In the genomic region with DNA sequence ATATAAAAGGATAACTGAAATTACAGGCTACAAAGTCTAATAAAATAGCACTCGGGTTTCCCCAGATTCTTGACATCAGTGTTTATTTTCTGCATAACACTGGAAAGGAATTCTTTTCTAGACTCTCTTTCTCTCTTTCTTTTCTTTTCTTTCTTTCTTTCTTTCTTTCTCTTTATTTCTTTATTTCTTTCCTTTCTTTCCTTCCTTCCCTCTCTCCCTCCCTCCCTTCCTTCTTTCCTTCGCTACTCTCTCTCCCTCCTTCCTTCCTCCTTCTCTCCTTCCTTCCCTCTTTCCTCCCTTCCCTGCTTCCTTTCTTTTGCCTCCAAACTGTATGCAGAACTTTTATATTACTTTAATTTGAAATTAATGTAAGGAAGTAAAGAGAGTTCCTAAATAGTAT, we compare ENCODE assay signal across 21 cellular contexts.
"Had no signal": no experiment of that assay in that cellular context is flagged by ENCODE, and none has a peak within 500 bp of the region (broad histone marks: within the 10 kb centered on the region; RNA-seq: fewer than 3 reads in every experiment).

No MANE protein-coding gene starts in this region.

- H3K4me1 ChIP-seq: foreskin keratinocyte, right atrium auricular region, suprapubic skin had no signal

- ATAC-seq: foreskin keratinocyte; left ventricle myocardium superior; naive thymus-derived CD8-positive, alpha-beta T cell had no signal

- H3K4me2 ChIP-seq: hepatocyte, neural progenitor cell had no signal

- DNase-seq: effector memory CD8-positive, alpha-beta T cell; erythroblast; foreskin keratinocyte; head of caudate nucleus; left ventricle myocardium superior; naive thymus-derived CD8-positive, alpha-beta T cell; nucleus accumbens; ovary; stimulated activated CD4-positive, alpha-beta T cell treated with anti-CD3 and anti-CD28 coated beads, Interleukin-12 subunit alpha, Interleukin-12 subunit beta, amount 100 ng/mL, for 4 hours; stimulated activated naive CD4-positive, alpha-beta T cell treated with Interleukin-2 at 50 U/mL for 16 hours had no signal

- H3K4me3 ChIP-seq: hepatocyte, lung, neural progenitor cell, ovary, right atrium auricular region, suprapubic skin, thyroid gland had no signal

- H3K27ac ChIP-seq: foreskin keratinocyte, hepatocyte, neural progenitor cell, ovary, right atrium auricular region, suprapubic skin, thyroid gland had no signal

- H3K9me3 ChIP-seq: ovary, right atrium auricular region, suprapubic skin, thyroid gland had no signal

- H3K36me3 ChIP-seq: neural progenitor cell, ovary, right atrium auricular region, suprapubic skin, thyroid gland had no signal

- H3K36me3 Mint-ChIP-seq: naive thymus-derived CD8-positive, alpha-beta T cell; neural progenitor cell had no signal

- H3K79me2 ChIP-seq: hepatocyte had no signal

- H3K9me3 Mint-ChIP-seq: effector memory CD8-positive, alpha-beta T cell; type B pancreatic cell had no signal

- H2AFZ ChIP-seq: hepatocyte had no signal

- H3K9ac ChIP-seq: neural progenitor cell had no signal

- H3K4me3 Mint-ChIP-seq: dendritic cell treated with granulocyte-macrophage colony-stimulating factor and Interleukin-4, amounts not matched to agents 40 ng/mL and 50 ng/mL, for 4 days; neural progenitor cell; type B pancreatic cell had no signal

- FAIRE-seq: colon, endothelial cell of umbilical vein, small intestine had no signal

- H3K27me3 ChIP-seq: ovary, right atrium auricular region, thyroid gland had no signal

- H3K27ac Mint-ChIP-seq: dendritic cell treated with granulocyte-macrophage colony-stimulating factor and Interleukin-4, amounts not matched to agents 40 ng/mL and 50 ng/mL, for 4 days; neural progenitor cell; type B pancreatic cell had no signal
